Comparison of ENCODE assay signal across 15 cellular contexts in the genomic region with DNA sequence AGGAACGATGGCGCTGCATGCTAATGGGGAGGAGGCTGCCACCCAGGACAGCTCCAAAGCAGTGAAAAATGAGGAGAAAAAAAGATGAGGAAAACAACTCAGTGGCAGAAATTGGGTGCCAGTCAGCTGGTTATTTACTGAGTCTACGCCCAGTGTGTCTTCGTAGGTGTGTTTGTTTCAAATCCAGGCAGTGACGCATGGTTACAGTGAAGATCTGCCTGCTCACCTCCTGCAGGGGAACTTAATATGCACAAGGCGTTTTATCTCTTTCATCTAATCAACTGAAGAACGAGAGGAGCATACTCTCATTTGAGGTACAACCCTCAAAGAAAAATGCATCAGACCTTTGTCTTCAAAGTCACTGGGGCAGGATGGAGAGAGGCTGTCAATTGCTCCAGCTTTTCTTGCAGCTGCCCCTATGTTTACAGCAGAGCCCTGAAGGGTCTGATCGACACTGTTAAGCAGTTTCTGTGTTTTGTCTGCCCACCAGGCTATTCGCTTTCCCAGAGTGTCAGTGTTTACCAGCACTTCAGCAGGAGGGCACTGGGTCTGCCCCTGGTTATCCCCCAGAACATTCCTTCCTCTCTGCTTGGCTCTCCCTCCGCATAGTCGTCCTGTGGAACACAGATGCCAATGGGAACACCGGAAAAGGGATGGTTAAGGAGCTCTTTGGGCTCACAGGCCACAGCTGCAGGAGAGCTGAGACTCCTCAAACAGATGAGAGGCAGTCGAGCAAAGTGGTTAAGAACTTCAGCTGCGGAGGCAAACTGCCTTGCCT.
A peak's percentile ranks its signal among the peaks of the same experiment; 100 is the strongest.
DNase-seq lines count a peak whose midpoint lies in the region; ATAC-seq, FAIRE-seq and TF ChIP-seq lines count a peak whose summit lies in the region.
"Had no signal": no experiment of that assay in that cellular context is flagged by ENCODE, and none has a peak within 500 bp of the region (broad histone marks: within the 10 kb centered on the region; RNA-seq: fewer than 3 reads in every experiment).

No MANE protein-coding gene starts in this region.

- peak overlapping the region; percentile 50 for H3K4me2 ChIP-seq in astrocyte (ENCODE audit: low read length)
- H3K4me2 ChIP-seq: A549 had no signal

- no peak overlapping the region for H3K9ac ChIP-seq in astrocyte (ENCODE audit: low read length)

- H2AFZ ChIP-seq in astrocyte (ENCODE audit: low read depth, low read length): no peak overlapping the region

- H3K79me2 ChIP-seq in astrocyte (ENCODE audit: insufficient read depth, low read length): no peaks in the 10 kb centered on the region

- DNase-seq in activated T-cell treated with anti-CD3 and anti-CD28 coated beads, Interleukin-2, amount 50 U/mL, for 4 hours: no peak
- no peak for DNase-seq in activated T-cell treated with anti-CD3 and anti-CD28 coated beads, Interleukin-2, amount 50 U/mL, for 1 hour
- DNase-seq in astrocyte (ENCODE audit: low read depth) (no peak), inferior parietal cortex (ENCODE audit: extremely low spot score) (peak; percentile 41), suprapubic skin (ENCODE audit: low spot score in 2 of 2) (no peak), ureter (ENCODE audit: low spot score) (no peak), SIG-M5 treated with dmso at 0.1 percent for 504 hours (lab: John Stamatoyannopoulos, UW; ENCODE audit: unreplicated experiment) (no peak)
- DNase-seq in T-helper 2 cell treated with Interferon-gamma antibody and Interleukin-4, amounts not matched to agents 5 μg/mL and 100 μg/mL, for 36 hours (ENCODE audit: low spot score): no peak
- DNase-seq: activated CD8-positive, alpha-beta T cell treated with anti-CD3 and anti-CD28 coated beads for 36 hours; activated naive CD4-positive, alpha-beta T cell treated with Interleukin-2 at 50 U/mL for 16 hours; KBM-7; NCI-H187 treated with DMSO at 0.1 percent for 48 hours; OCI-M1 had no signal

- H3K4me1 Mint-ChIP-seq in activated T-cell treated with anti-CD3 and anti-CD28 coated beads, Interleukin-2, amount 50 U/mL, for 4 hours (ENCODE audit: low read depth): peaks cover 4% of the 10 kb centered on the region
- H3K4me1 Mint-ChIP-seq in astrocyte (ENCODE audit: low read depth, unreplicated experiment): peaks cover 6% of the 10 kb centered on the region
- H3K4me1 Mint-ChIP-seq in T-helper 2 cell treated with Interferon-gamma antibody and Interleukin-4, amounts not matched to agents 5 μg/mL and 100 μg/mL, for 36 hours (ENCODE audit: low read depth): peaks cover 2% of the 10 kb centered on the region

- WGBS in suprapubic skin: 35% methylated on average over 12 of the region's 14 CpGs

- no peaks in the 10 kb centered on the region for H3K9me3 Mint-ChIP-seq in activated T-cell treated with anti-CD3 and anti-CD28 coated beads, Interleukin-2, amount 50 U/mL, for 4 hours
- peaks cover 3% of the 10 kb centered on the region for H3K9me3 Mint-ChIP-seq in astrocyte (ENCODE audit: unreplicated experiment)
- H3K9me3 Mint-ChIP-seq in T-helper 2 cell treated with Interferon-gamma antibody and Interleukin-4, amounts not matched to agents 5 μg/mL and 100 μg/mL, for 36 hours: no peaks in the 10 kb centered on the region
- H3K9me3 Mint-ChIP-seq: activated CD8-positive, alpha-beta T cell treated with anti-CD3 and anti-CD28 coated beads for 36 hours had no signal

- H3K27me3 ChIP-seq in astrocyte (ENCODE audit: insufficient read depth, low read length) (no peaks in the 10 kb centered on the region), suprapubic skin (no peaks in the 10 kb centered on the region)

- H4K20me1 ChIP-seq in astrocyte (ENCODE audit: insufficient read depth, low read length): no peaks in the 10 kb centered on the region

- H3K36me3 ChIP-seq in astrocyte (ENCODE audit: insufficient read depth, low read length) (no peaks in the 10 kb centered on the region), suprapubic skin (no peaks in the 10 kb centered on the region)

- H3K36me3 Mint-ChIP-seq in activated T-cell treated with anti-CD3 and anti-CD28 coated beads, Interleukin-2, amount 50 U/mL, for 4 hours (ENCODE audit: insufficient read depth): no peaks in the 10 kb centered on the region
- H3K36me3 Mint-ChIP-seq in astrocyte (ENCODE audit: low read depth, unreplicated experiment): no peaks in the 10 kb centered on the region
- H3K36me3 Mint-ChIP-seq in T-helper 2 cell treated with Interferon-gamma antibody and Interleukin-4, amounts not matched to agents 5 μg/mL and 100 μg/mL, for 36 hours (ENCODE audit: low read depth): no peaks in the 10 kb centered on the region

- H3K4me3 Mint-ChIP-seq in activated T-cell treated with anti-CD3 and anti-CD28 coated beads, Interleukin-2, amount 50 U/mL, for 4 hours: no peak overlapping the region
- no peak overlapping the region for H3K4me3 Mint-ChIP-seq in astrocyte (ENCODE audit: unreplicated experiment)
- no peak overlapping the region for H3K4me3 Mint-ChIP-seq in T-helper 2 cell treated with Interferon-gamma antibody and Interleukin-4, amounts not matched to agents 5 μg/mL and 100 μg/mL, for 36 hours
- H3K4me3 Mint-ChIP-seq: activated CD8-positive, alpha-beta T cell treated with anti-CD3 and anti-CD28 coated beads for 36 hours had no signal

- H3K27ac ChIP-seq in astrocyte (ENCODE audit: low read depth, low read length) (no peak overlapping the region), suprapubic skin (peak overlapping the region; percentile 72)
- H3K27ac ChIP-seq: A549 had no signal

- H3K9me3 ChIP-seq in astrocyte (ENCODE audit: insufficient read depth, low read depth, low read length) (no peaks in the 10 kb centered on the region), suprapubic skin (no peaks in the 10 kb centered on the region)
- H3K9me3 ChIP-seq: A549 had no signal

- FAIRE-seq in astrocyte (lab: Jason Lieb, UNC): no peak
- FAIRE-seq: A549, urothelium cell line had no signal

- H3K4me1 ChIP-seq in astrocyte (ENCODE audit: insufficient read depth, low read length): peaks cover 11% of the 10 kb centered on the region
- peaks cover 30% of the 10 kb centered on the region for H3K4me1 ChIP-seq in suprapubic skin
- H3K4me1 ChIP-seq: A549 had no signal

- H3K27ac Mint-ChIP-seq in astrocyte (ENCODE audit: unreplicated experiment): no peak overlapping the region
- H3K27ac Mint-ChIP-seq in T-helper 2 cell treated with Interferon-gamma antibody and Interleukin-4, amounts not matched to agents 5 μg/mL and 100 μg/mL, for 36 hours: no peak overlapping the region
- H3K27ac Mint-ChIP-seq: activated CD8-positive, alpha-beta T cell treated with anti-CD3 and anti-CD28 coated beads for 36 hours had no signal

- no peak for TF ChIP-seq CTCF in astrocyte (IDR thresholded peaks at IDR 0.05; ENCODE audit: insufficient read depth, low read depth, low read length)
- TF ChIP-seq CTCF in suprapubic skin (IDR thresholded peaks at IDR 0.05): no peak

- no peak for TF ChIP-seq POLR2A in suprapubic skin (IDR thresholded peaks at IDR 0.05)

- no peak for TF ChIP-seq EP300 in suprapubic skin (IDR thresholded peaks at IDR 0.05)

- peak; percentile 43 for ATAC-seq in activated T-cell treated with anti-CD3 and anti-CD28 coated beads, Interleukin-2, amount 50 U/mL, for 4 hours
- ATAC-seq: A549; activated CD8-positive, alpha-beta T cell treated with anti-CD3 and anti-CD28 coated beads for 36 hours had no signal

- H3K4me3 ChIP-seq in astrocyte (ENCODE audit: insufficient read depth, low read depth, low read length) (no peak overlapping the region), suprapubic skin (no peak overlapping the region)
- H3K4me3 ChIP-seq: A549 had no signal

- H3K27me3 Mint-ChIP-seq in activated T-cell treated with anti-CD3 and anti-CD28 coated beads, Interleukin-2, amount 50 U/mL, for 4 hours (ENCODE audit: low read depth): no peaks in the 10 kb centered on the region
- H3K27me3 Mint-ChIP-seq in astrocyte (ENCODE audit: low read depth, unreplicated experiment): peaks cover 9% of the 10 kb centered on the region
- peaks cover 4% of the 10 kb centered on the region for H3K27me3 Mint-ChIP-seq in T-helper 2 cell treated with Interferon-gamma antibody and Interleukin-4, amounts not matched to agents 5 μg/mL and 100 μg/mL, for 36 hours (ENCODE audit: low read depth)
- H3K27me3 Mint-ChIP-seq: activated CD8-positive, alpha-beta T cell treated with anti-CD3 and anti-CD28 coated beads for 36 hours had no signal
